16 cellular contexts compared by ENCODE assay signal in genomic region chr14:50366115-50366514, GRCh38. TPM values are rescaled to one million over a fixed set of nuclear protein-coding genes. Genes with fewer than 3 reads are reported as not detected.
A peak's percentile ranks its signal among the peaks of the same experiment; 100 is the strongest.
DNase-seq lines count a peak whose midpoint lies in the region; ATAC-seq and TF ChIP-seq lines count a peak whose summit lies in the region.
"Had no signal": no experiment of that assay in that cellular context is flagged by ENCODE, and none has a peak within 500 bp of the region (broad histone marks: within the 10 kb centered on the region; RNA-seq: fewer than 3 reads in every experiment).

No MANE protein-coding gene starts in this region.

- H3K79me2 ChIP-seq in osteoblast (ENCODE audit: insufficient read depth, low read length): no peaks in the 10 kb centered on the region

- peaks cover 6 to 29% (median 19%) of the 10 kb centered on the region in 4 donors for H3K4me1 Mint-ChIP-seq in CD4-positive, CD25-positive, alpha-beta regulatory T cell

- H3K4me3 Mint-ChIP-seq in CD4-positive, CD25-positive, alpha-beta regulatory T cell: peak overlapping the region in 1 of 4 donors; percentile 5

- no peaks in the 10 kb centered on the region for H3K36me3 ChIP-seq in CD4-positive, CD25-positive, alpha-beta regulatory T cell (ENCODE audit: control insufficient read depth, insufficient read depth, low read length)
- H3K36me3 ChIP-seq in osteoblast (ENCODE audit: insufficient read depth, low read length): no peaks in the 10 kb centered on the region
- H3K36me3 ChIP-seq: heart right ventricle, upper lobe of right lung had no signal

- TF ChIP-seq CTCF in foreskin fibroblast (IDR thresholded peaks at IDR 0.05; ENCODE audit: low read depth, low read length) (no peak), osteoblast (IDR thresholded peaks at IDR 0.05; ENCODE audit: extremely low read depth, low read depth, low read length) (no peak)

- H3K4me2 ChIP-seq in osteoblast (ENCODE audit: insufficient read depth, low read length): no peak overlapping the region

- H3K36me3 Mint-ChIP-seq in CD4-positive, CD25-positive, alpha-beta regulatory T cell: no peaks in the 10 kb centered on the region

- H3K4me1 ChIP-seq in CD4-positive, CD25-positive, alpha-beta regulatory T cell (ENCODE audit: control insufficient read depth, insufficient read depth, low read length, poor library complexity, severe bottlenecking): peaks cover 12% of the 10 kb centered on the region
- peaks cover 11% of the 10 kb centered on the region for H3K4me1 ChIP-seq in osteoblast (ENCODE audit: insufficient read depth, low read length)

- DNase-seq in CD4-positive, CD25-positive, alpha-beta regulatory T cell: no peak
- DNase-seq in M059J (ENCODE audit: low read depth): peak; percentile 48
- peak; percentile 67 to 70 for DNase-seq in foreskin fibroblast
- no peak for DNase-seq in osteoblast (ENCODE audit: insufficient read length, low spot score, missing footprints)
- no peak for DNase-seq in activated naive CD4-positive, alpha-beta T cell (lab: John Stamatoyannopoulos, UW)
- no peak for DNase-seq in NCI-H2081 treated with DMSO at 0.1 percent for 48 hours (lab: John Stamatoyannopoulos, UW)
- no peak for DNase-seq in NCI-H2171 (lab: John Stamatoyannopoulos, UW)
- no peak for DNase-seq in HPDE6-E6E7 (ENCODE audit: extremely low spot score)
- DNase-seq: amygdala; Caco-2; heart right ventricle; mesenchymal stem cell; NCI-H1092; NCI-H748 treated with DMSO at 0.1 percent for 48 hours; stimulated activated CD4-positive, alpha-beta T cell treated with anti-CD3 and anti-CD28 coated beads, Interleukin-15, amount 100 ng/mL, for 24 hours; upper lobe of right lung had no signal

- H3K9me3 Mint-ChIP-seq in CD4-positive, CD25-positive, alpha-beta regulatory T cell: peaks cover 0 to 2% (median 0%) of the 10 kb centered on the region in 7 donors

- H3K27ac ChIP-seq in CD4-positive, CD25-positive, alpha-beta regulatory T cell (ENCODE audit: insufficient read depth, low read length, poor library complexity, severe bottlenecking): no peak overlapping the region
- H3K27ac ChIP-seq in osteoblast (ENCODE audit: low read depth, low read length): no peak overlapping the region
- H3K27ac ChIP-seq: upper lobe of right lung had no signal

- no peak overlapping the region for H3K4me3 ChIP-seq in CD4-positive, CD25-positive, alpha-beta regulatory T cell (ENCODE audit: low read depth, low read length)
- H3K4me3 ChIP-seq in foreskin fibroblast (ENCODE audit: low read depth in 1 of 2, low read length in 2 of 2) (no peak overlapping the region), osteoblast (ENCODE audit: insufficient read depth, low read length) (no peak overlapping the region)
- H3K4me3 ChIP-seq: heart right ventricle, upper lobe of right lung had no signal

- H3K27me3 ChIP-seq in CD4-positive, CD25-positive, alpha-beta regulatory T cell (ENCODE audit: control insufficient read depth, insufficient read depth, low read length): no peaks in the 10 kb centered on the region
- no peaks in the 10 kb centered on the region for H3K27me3 ChIP-seq in osteoblast (ENCODE audit: insufficient read depth, low read length)
- H3K27me3 ChIP-seq: heart right ventricle, upper lobe of right lung had no signal

- ATAC-seq in CD4-positive, CD25-positive, alpha-beta regulatory T cell (ENCODE audit: low read depth in 2 of 2): no peak
- ATAC-seq: upper lobe of right lung had no signal

- peak overlapping the region; percentile 1 to 80 (median 16) for H3K27ac Mint-ChIP-seq in CD4-positive, CD25-positive, alpha-beta regulatory T cell

- no peaks in the 10 kb centered on the region for H4K20me1 ChIP-seq in osteoblast (ENCODE audit: insufficient read depth, low read length)

- H3K27me3 Mint-ChIP-seq in CD4-positive, CD25-positive, alpha-beta regulatory T cell: no peaks in the 10 kb centered on the region

- no peaks in the 10 kb centered on the region for H3K9me3 ChIP-seq in CD4-positive, CD25-positive, alpha-beta regulatory T cell (ENCODE audit: control insufficient read depth in 2 of 2, low read length in 2 of 2)
- H3K9me3 ChIP-seq in osteoblast (ENCODE audit: low read depth, low read length): no peaks in the 10 kb centered on the region
- H3K9me3 ChIP-seq: Caco-2, heart right ventricle, upper lobe of right lung had no signal

- peak overlapping the region; percentile 61 for H2AFZ ChIP-seq in osteoblast (ENCODE audit: low read length)

RNA-seq across cellular contexts. Expression of gene CDKL1, which starts 30.6 kb away (rescaled TPM):
- total RNA-seq in CD4-positive, CD25-positive, alpha-beta regulatory T cell: 5.7 TPM
- polyA plus RNA-seq in CD4-positive, CD25-positive, alpha-beta regulatory T cell: 1 to 10 TPM; 2.9 to 6.5 (median 4.8) TPM
- total RNA-seq in M059J (2014; rRNA removed; shearing (Covaris generic)): 1.7 and 3.7 TPM in 2 replicates
- total RNA-seq in osteoblast: 4.7 and 10.5 TPM in 2 replicates

RNA-seq across cellular contexts. Expression of gene DMAC2L, which starts 54.0 kb away (rescaled TPM):
- total RNA-seq in CD4-positive, CD25-positive, alpha-beta regulatory T cell: 16.7 TPM
- polyA plus RNA-seq in CD4-positive, CD25-positive, alpha-beta regulatory T cell: 10 to 100 TPM; 12.6 to 26.8 (median 16.2) TPM
- total RNA-seq in M059J (2014; rRNA removed; shearing (Covaris generic)): 5.5 and 16.8 TPM in 2 replicates
- 7.2 and 9.4 TPM in 2 replicates for total RNA-seq in osteoblast

RNA-seq across cellular contexts. Expression of gene L2HGDH, which starts 54.1 kb away (rescaled TPM):
- total RNA-seq in CD4-positive, CD25-positive, alpha-beta regulatory T cell: 3.5 TPM
- polyA plus RNA-seq in CD4-positive, CD25-positive, alpha-beta regulatory T cell: 1 to 10 TPM; 2.2 to 3.7 (median 3.1) TPM
- total RNA-seq in M059J (2014; rRNA removed; shearing (Covaris generic)): 4.3 and 9.9 TPM in 2 replicates
- total RNA-seq in osteoblast: 3.2 and 3.6 TPM in 2 replicates

Comparison
In these comparisons a context has a peak if more than half of its experiments do, and no peak if none do; other contexts are left out.
1. DNase-seq: peak in M059J (single experiment) and foreskin fibroblast (2 of 2); none in CD4-positive, CD25-positive, alpha-beta regulatory T cell (0 of 3), osteoblast (single experiment), activated naive CD4-positive, alpha-beta T cell (0 of 4), NCI-H2081 treated with DMSO at 0.1 percent for 48 hours (single experiment), NCI-H2171 (single experiment) and HPDE6-E6E7 (single experiment).